In genomic region chr17:6557040-6557438, GRCh38 we compare ENCODE assay signal across 1 cellular context.
TF ChIP-seq lines count a peak whose summit lies in the region.

No MANE protein-coding gene starts in this region.

TF ChIP-seq in HepG2, 621 proteins besides CTCF, POLR2A, EP300 and RAD21 (continued from another document):
- no peak for TF ChIP-seq PTBP1 (IDR thresholded peaks at IDR 0.05; ENCODE audit: low read depth, low read length, poor library complexity, severe bottlenecking)
- TF ChIP-seq GLI4 (CRISPR knock-in tag; IDR thresholded peaks at IDR 0.05; ENCODE audit: borderline replicate concordance): no peak
- no peak for TF ChIP-seq ATF4 (CRISPR knock-in tag; IDR thresholded peaks at IDR 0.05)
